ENCODE assay signal across 19 cellular contexts in the genomic region with DNA sequence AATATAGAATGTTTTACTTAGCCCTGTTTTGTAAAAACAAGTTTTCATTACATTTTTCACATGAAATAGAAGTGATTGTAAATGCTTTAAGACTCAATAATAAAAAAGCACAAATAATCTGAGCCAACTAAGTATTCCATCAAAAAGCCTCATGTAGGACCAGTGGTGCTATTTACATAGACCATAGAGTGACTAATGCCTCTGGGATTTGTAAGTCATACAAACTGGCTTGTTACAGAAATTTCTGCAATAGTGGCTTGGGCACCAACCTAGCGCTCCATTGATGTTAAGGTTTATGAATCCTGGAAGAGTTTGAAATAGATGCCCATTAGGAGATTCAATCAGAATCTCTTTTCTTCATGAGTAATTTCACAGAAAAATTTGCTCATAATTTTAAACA. TPM values are rescaled to one million over a fixed set of nuclear protein-coding genes. Genes with fewer than 3 reads are reported as not detected.
DNase-seq lines count a peak whose midpoint lies in the region; ATAC-seq, FAIRE-seq and TF ChIP-seq lines count a peak whose summit lies in the region.
"Had no signal": no experiment of that assay in that cellular context is flagged by ENCODE, and none has a peak within 500 bp of the region (broad histone marks: within the 10 kb centered on the region; RNA-seq: fewer than 3 reads in every experiment).

No MANE protein-coding gene starts in this region.

- no peak for ATAC-seq in HG03095 (IDR thresholded peaks at IDR 0.05; ENCODE audit: unreplicated experiment)
- ATAC-seq: activated CD4-positive, CD25-positive, alpha-beta regulatory T cell treated with anti-CD3 and anti-CD28 coated beads, Interleukin-2, amount 50 U/mL, for 24 hours; natural killer cell treated with Interleukin-12 subunit alpha and Interleukin-12 subunit beta and Interleukin-15 and Interleukin-18, amount 100 ng/mL, for 72 hours; T-helper 17 cell had no signal

- peak; percentile 35 for FAIRE-seq in RCC 7860 (lab: Jason Lieb, UNC)

- H3K4me3 ChIP-seq in epithelial cell of esophagus (ENCODE audit: low read length) (no peak overlapping the region), osteoblast (ENCODE audit: insufficient read depth, low read length) (no peak overlapping the region)
- H3K4me3 ChIP-seq: HAP-1, lung, transverse colon had no signal

- H3K27me3 ChIP-seq in osteoblast (ENCODE audit: insufficient read depth, low read length): no peaks in the 10 kb centered on the region
- H3K27me3 ChIP-seq: transverse colon had no signal

- no peak overlapping the region for H2AFZ ChIP-seq in osteoblast (ENCODE audit: low read length)

- DNase-seq in ELR (ENCODE audit: low read depth) (peak; percentile 84), RCC 7860 (ENCODE audit: low spot score) (peak; percentile 32), epithelial cell of esophagus (ENCODE audit: low read depth) (peak; percentile 66), osteoblast (ENCODE audit: insufficient read length, low spot score, missing footprints) (peak; percentile 89), NCI-H146 treated with DMSO at 0.1 percent for 48 hours (lab: John Stamatoyannopoulos, UW; ENCODE audit: unreplicated experiment) (no peak)
- DNase-seq in activated CD4-positive, alpha-beta T cell treated with anti-CD3 and anti-CD28 coated beads, Interleukin-2, amount 50 U/mL, for 48 hours: no peak
- DNase-seq in activated CD8-positive, alpha-beta memory T cell treated with anti-CD3 and anti-CD28 coated beads, Interleukin-2, amount 50 U/mL, for 48 hours: no peak
- DNase-seq: activated naive CD4-positive, alpha-beta T cell treated with anti-CD3 and anti-CD28 coated beads, Interleukin-2, amount 50 U/mL, for 16 hours; cerebellar nuclear complex; NCI-H187 treated with DMSO at 0.1 percent for 48 hours; NCI-H526; stimulated activated CD4-positive, alpha-beta T cell treated with anti-CD3 and anti-CD28 coated beads, Interleukin-2, amount 100 ng/mL, for 24 hours; T-helper 17 cell; transverse colon had no signal

- peaks cover 21% of the 10 kb centered on the region for H3K36me3 ChIP-seq in osteoblast (ENCODE audit: insufficient read depth, low read length)

- H3K27ac ChIP-seq in osteoblast (ENCODE audit: low read depth, low read length): no peak overlapping the region
- H3K27ac ChIP-seq: transverse colon had no signal

- H4K20me1 ChIP-seq in osteoblast (ENCODE audit: insufficient read depth, low read length): no peaks in the 10 kb centered on the region

- no peaks in the 10 kb centered on the region for H3K9me3 ChIP-seq in osteoblast (ENCODE audit: low read depth, low read length)
- H3K9me3 ChIP-seq: HAP-1, transverse colon had no signal

- no peak overlapping the region for H3K4me2 ChIP-seq in osteoblast (ENCODE audit: insufficient read depth, low read length)

- no peaks in the 10 kb centered on the region for H3K79me2 ChIP-seq in osteoblast (ENCODE audit: insufficient read depth, low read length)

- H3K4me1 ChIP-seq in osteoblast (ENCODE audit: insufficient read depth, low read length): peaks cover 3% of the 10 kb centered on the region
- H3K4me1 ChIP-seq: HAP-1, transverse colon had no signal

- TF ChIP-seq CTCF in epithelial cell of esophagus (IDR thresholded peaks at IDR 0.05; ENCODE audit: insufficient read depth, low read depth, low read length, missing control alignments): no peak
- no peak for TF ChIP-seq CTCF in osteoblast (IDR thresholded peaks at IDR 0.05; ENCODE audit: extremely low read depth, low read depth, low read length)

RNA-seq across cellular contexts. Expression of gene ZMYM1, which starts 31.9 kb away (rescaled TPM):
- total RNA-seq in osteoblast: 13.4 and 17.7 TPM in 2 replicates

Comparison
In these comparisons a context has a peak if more than half of its experiments do, and no peak if none do; other contexts are left out.
1. DNase-seq: peak in ELR (single experiment), RCC 7860 (single experiment), epithelial cell of esophagus (single experiment) and osteoblast (single experiment); none in NCI-H146 treated with DMSO at 0.1 percent for 48 hours (single experiment), activated CD4-positive, alpha-beta T cell treated with anti-CD3 and anti-CD28 coated beads, Interleukin-2, amount 50 U/mL, for 48 hours (0 of 2) and activated CD8-positive, alpha-beta memory T cell treated with anti-CD3 and anti-CD28 coated beads, Interleukin-2, amount 50 U/mL, for 48 hours (single experiment).